8 cellular contexts compared by ENCODE assay signal in the genomic region with DNA sequence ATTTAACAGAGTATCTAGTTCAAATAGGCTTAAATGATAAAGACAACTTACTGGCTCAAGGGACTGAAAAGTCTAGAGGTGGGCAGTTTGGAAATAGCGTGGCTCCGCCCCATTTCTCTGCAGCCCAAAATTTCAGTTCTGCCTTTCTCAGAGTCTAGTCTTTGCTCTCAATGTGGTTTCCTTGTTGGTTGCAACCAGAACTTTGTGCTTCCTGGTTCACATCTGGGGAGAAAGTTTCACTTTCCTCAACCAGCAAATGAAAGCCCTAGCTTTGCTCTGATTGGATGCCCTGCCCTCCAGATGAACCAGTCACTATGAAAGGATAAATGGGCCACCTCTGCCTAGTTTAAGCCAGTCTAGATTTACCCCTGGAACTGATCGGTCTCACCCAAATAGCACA. TPM values are rescaled to one million over a fixed set of nuclear protein-coding genes. Genes with fewer than 3 reads are reported as not detected.
DNase-seq lines count a peak whose midpoint lies in the region; ATAC-seq and TF ChIP-seq lines count a peak whose summit lies in the region.

No MANE protein-coding gene starts in this region.

- H3K27ac Mint-ChIP-seq in endothelial cell (ENCODE audit: unreplicated experiment) = no peak overlapping the region

- H3K36me3 Mint-ChIP-seq in endothelial cell (ENCODE audit: low read depth, unreplicated experiment) = no peaks in the 10 kb centered on the region

- H3K27me3 Mint-ChIP-seq in endothelial cell (ENCODE audit: unreplicated experiment) = peaks cover 2% of the 10 kb centered on the region

- in situ Hi-C loops in ACHN (cut with HindIII; ENCODE audit: low pct_ligation_motif_present, low pct_unique_long_range_greater_than_20kb, low sequenced_read_pairs) = no loop called here

- peak overlapping the region; percentile 30; the same call in 1 of the 2 replicates for H3K4me3 ChIP-seq in HL-60 (replicated peaks; ENCODE audit: insufficient read depth, low read length)

- peak overlapping the region; percentile 23 for H3K27ac ChIP-seq in HL-60 (replicated peaks)

- H3K27me3 ChIP-seq in HL-60 (ENCODE audit: insufficient read depth, poor library complexity, severe bottlenecking) = no peaks in the 10 kb centered on the region

- H3K9me3 Mint-ChIP-seq in endothelial cell (ENCODE audit: unreplicated experiment) = no peaks in the 10 kb centered on the region

- TF ChIP-seq CTCF in HL-60 (IDR thresholded peaks at IDR 0.05; ENCODE audit: insufficient read depth, low read length) (no peak), endothelial cell (IDR thresholded peaks at IDR 0.05; ENCODE audit: unreplicated experiment) (no peak)

- ATAC-seq in GM18517 (IDR thresholded peaks at IDR 0.05; ENCODE audit: unreplicated experiment) (peak; percentile 96), GM21723 (IDR thresholded peaks at IDR 0.05; ENCODE audit: unreplicated experiment) (peak; percentile 98), left lobe of liver (peak; percentile 22)

- DNase-seq in HL-60 (ENCODE audit: low read depth in 1 of 2, low spot score in 1 of 2) (peak; percentile 65 to 77), left lobe of liver (ENCODE audit: low spot score) (no peak), HuH-7 (ENCODE audit: low spot score) (no peak), COLO829 (ENCODE audit: low spot score) (no peak), ACHN (no peak), endothelial cell (ENCODE audit: low spot score) (no peak)

- no peaks in the 10 kb centered on the region for H3K4me1 Mint-ChIP-seq in endothelial cell (ENCODE audit: unreplicated experiment)

- no peak overlapping the region for H3K4me3 Mint-ChIP-seq in endothelial cell (ENCODE audit: unreplicated experiment)

RNA-seq across cellular contexts. Expression of a gene that starts 14.9 kb away (rescaled TPM):
- total RNA-seq in left lobe of liver (0.43 TPM), endothelial cell (ENCODE audit: unreplicated experiment) (8.1 TPM)

RNA-seq across cellular contexts. Expression of a gene that starts 19.9 kb away (rescaled TPM):
- total RNA-seq in left lobe of liver (not detected), endothelial cell (ENCODE audit: unreplicated experiment) (not detected)

Comparison
In these comparisons a context has a peak if more than half of its experiments do, and no peak if none do; other contexts are left out.
1. ATAC-seq: peak in every context shown above with its lines; median percentile 98 in GM21723; 96 in GM18517; 22 in left lobe of liver.
2. DNase-seq: peak in HL-60 (2 of 2); none in left lobe of liver (single experiment), HuH-7 (single experiment), COLO829 (single experiment), ACHN (single experiment) and endothelial cell (single experiment).